In the genomic region with DNA sequence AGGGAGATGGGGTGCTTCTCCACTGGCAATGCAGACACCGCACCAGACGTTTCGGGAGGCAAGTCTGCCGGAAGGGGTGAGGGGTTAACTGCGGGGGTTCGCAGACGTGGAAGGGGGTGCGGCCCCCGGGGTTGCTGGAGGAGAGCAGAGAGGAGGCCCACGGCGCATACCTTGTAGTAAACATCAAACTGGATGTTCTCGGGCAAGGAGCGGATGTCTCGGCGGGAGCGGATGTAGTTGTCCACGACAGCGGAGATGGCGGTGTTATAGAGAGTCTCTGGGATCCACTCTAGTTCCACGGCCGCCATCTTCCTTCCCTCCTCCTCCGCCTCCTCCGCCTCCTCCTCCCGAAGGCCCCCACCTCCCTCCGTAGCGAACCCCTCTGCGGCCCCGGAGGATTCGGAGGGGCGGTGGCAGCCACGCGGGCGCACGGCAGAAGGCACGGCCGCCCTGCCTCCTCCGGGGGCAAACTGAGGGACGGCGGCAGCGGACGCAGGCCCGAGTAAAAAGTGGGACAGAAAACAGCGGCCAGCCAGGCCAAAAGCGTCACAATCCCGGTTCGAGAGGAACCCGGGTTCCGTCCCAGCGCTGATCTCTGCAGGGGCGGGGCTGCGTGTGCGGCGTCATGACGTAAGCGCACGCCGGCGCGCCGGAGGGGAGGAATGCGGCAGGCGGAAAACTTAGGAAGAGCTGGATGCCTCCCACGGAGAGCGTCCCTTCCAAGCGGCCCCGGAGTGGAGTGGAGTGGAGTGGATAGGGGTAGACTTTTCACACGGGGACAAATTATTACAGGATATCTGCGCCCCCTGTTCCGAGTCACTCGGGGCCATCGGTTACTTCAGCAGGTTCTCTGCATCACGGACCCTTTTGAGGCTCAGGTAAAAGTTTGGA, we compare ENCODE assay signal across 8 cellular contexts. TPM values are rescaled to one million over a fixed set of nuclear protein-coding genes. Genes with fewer than 3 reads are reported as not detected.
DNase-seq lines count a peak whose midpoint lies in the region; TF ChIP-seq lines count a peak whose summit lies in the region.

APPBP2 (minus strand) TSS at position 619 of the 891 bp plus-strand sequence; CDS start at position 308, 311 bp downstream.

- TF ChIP-seq CTCF in H9 (conservative IDR thresholded peaks at IDR 0.05) (no peak), subcutaneous adipose tissue (IDR thresholded peaks at IDR 0.05; ENCODE audit: low read depth) (no peak)

- H3K27me3 Mint-ChIP-seq in H9 (ENCODE audit: low read depth), result no peaks in the 10 kb centered on the region

- no peaks in the 10 kb centered on the region for H4K20me1 ChIP-seq in H9 (ENCODE audit: control insufficient read depth, insufficient read depth, insufficient read length)

- peaks cover 29% of the 10 kb centered on the region; the same call in 1 of the 2 replicates for H3K79me2 ChIP-seq in H9 (ENCODE audit: insufficient read depth, low read length)

- H3K23ac ChIP-seq in H9 (ENCODE audit: insufficient read length, low read depth, low read length) (no peak within 1 kb of the TSS), neuronal stem cell (ENCODE audit: low read depth, low read length, poor library complexity) (peak within 1 kb of the TSS; percentile 66)

- peaks cover 3% of the 10 kb centered on the region; the same call in 1 of the 2 replicates for H3K36me3 ChIP-seq in MG63
- H3K36me3 ChIP-seq in neuronal stem cell (replicated peaks in 1 of 2; ENCODE audit: control insufficient read depth in 2 of 2, insufficient read depth in 2 of 2, low read length in 2 of 2), result peaks cover 0 to 24% of the 10 kb centered on the region in 2 donors

- H4K8ac ChIP-seq in H9 (replicated peaks; ENCODE audit: insufficient read length, low read depth, low read length) (no peak within 1 kb of the TSS), neuronal stem cell (ENCODE audit: low read depth, low read length) (no peak within 1 kb of the TSS)

- no peaks in the 10 kb centered on the region for H3K79me1 ChIP-seq in H9 (ENCODE audit: insufficient read depth, low read depth, low read length, poor library complexity, severe bottlenecking)
- H3K79me1 ChIP-seq in neuronal stem cell (ENCODE audit: low read depth, low read length), result peaks cover 6% of the 10 kb centered on the region

- H3K9me3 ChIP-seq in H9 (ENCODE audit: control insufficient read depth, low read depth, low read length), result no peaks in the 10 kb centered on the region
- peaks cover under 1% of the 10 kb centered on the region; the same call in 1 of the 2 replicates for H3K9me3 ChIP-seq in MG63
- peaks cover 2 to 16% of the 10 kb centered on the region in 2 donors for H3K9me3 ChIP-seq in neuronal stem cell (replicated peaks in 1 of 2; ENCODE audit: control insufficient read depth in 2 of 2, insufficient read depth in 1 of 2, low read depth in 1 of 2, low read length in 2 of 2)

- H2BK12ac ChIP-seq in H9 (ENCODE audit: insufficient read length, low read depth, low read length) (no peak within 1 kb of the TSS), neuronal stem cell (ENCODE audit: low read length) (no peak within 1 kb of the TSS)

- H3K4me2 ChIP-seq in H9 (ENCODE audit: insufficient read depth, insufficient read length, low read length) (peak within 1 kb of the TSS; percentile 69), neuronal stem cell (ENCODE audit: insufficient read depth, low read length, poor library complexity, severe bottlenecking) (peak within 1 kb of the TSS; percentile 82)

- no peak within 1 kb of the TSS for H4K5ac ChIP-seq in H9 (ENCODE audit: insufficient read length, low read depth, low read length)

- H2BK15ac ChIP-seq in H9 (ENCODE audit: low read depth, low read length), result no peak within 1 kb of the TSS
- H2BK15ac ChIP-seq in neuronal stem cell (ENCODE audit: low read length), result peak within 1 kb of the TSS; percentile 30

- no peak within 1 kb of the TSS for H3T11ph ChIP-seq in H9 (ENCODE audit: low read length)

- H3K4me1 ChIP-seq in H9 (ENCODE audit: insufficient read depth, low read length) (no peaks in the 10 kb centered on the region), neuronal stem cell (ENCODE audit: control insufficient read depth in 2 of 2, insufficient read depth in 1 of 2, low read depth in 1 of 2, low read length in 2 of 2) (peaks cover 0 to 5% of the 10 kb centered on the region in 2 donors)

- WGBS in H9 (ENCODE audit: extremely low coverage, insufficient read length, low lambda C conversion rate), result no CpG with 5 or more reads among the region's 72 CpGs
- no CpG with 5 or more reads among the region's 72 CpGs for WGBS in neuronal stem cell (ENCODE audit: extremely low coverage in 2 of 2, insufficient read length in 2 of 2, insufficient replicate concordance in 1 of 2), 2 donors

- peaks cover 11 to 23% of the 10 kb centered on the region in 2 experiments for H3K4me1 Mint-ChIP-seq in H9

- no peak within 1 kb of the TSS for H2BK20ac ChIP-seq in H9 (ENCODE audit: low read depth, low read length, poor library complexity, severe bottlenecking)

- DNase-seq in ELR (ENCODE audit: low read depth) (peak; percentile 95), H9 (peak; percentile 91), MG63 (peak; percentile 87), SK-MEL-5 (ENCODE audit: low read depth, low spot score) (peak; percentile 95), foreskin melanocyte (peak; percentile 87), neuronal stem cell (ENCODE audit: low spot score) (peak; percentile 86)
- DNase-seq in activated naive CD4-positive, alpha-beta T cell treated with Interleukin-2 at 50 U/mL for 16 hours, result peak; percentile 76

- H3K36me3 Mint-ChIP-seq in H9 (ENCODE audit: insufficient read depth in 1 of 3, low read depth in 3 of 3), result peaks cover 1 to 27% (median 23%) of the 10 kb centered on the region in 3 experiments; a peak in 6 of 7 replicates

- H2AK5ac ChIP-seq in H9 (ENCODE audit: insufficient read length, low read length) (no peak within 1 kb of the TSS), neuronal stem cell (ENCODE audit: low read depth, low read length) (no peak within 1 kb of the TSS)

- in situ Hi-C loops in SK-MEL-5 (cut with HindIII; ENCODE audit: low pct_unique_long_range_greater_than_20kb, low sequenced_read_pairs), result no loop called here

- H2AFZ ChIP-seq in H9 (ENCODE audit: low read length) (no peak within 1 kb of the TSS), neuronal stem cell (ENCODE audit: low read length) (peak within 1 kb of the TSS; percentile 99)

- H3K27ac ChIP-seq in H9 (ENCODE audit: insufficient read length, low read depth, low read length) (peak within 1 kb of the TSS; percentile 53), neuronal stem cell (replicated peaks; ENCODE audit: low read length) (peak within 1 kb of the TSS; percentile 97)

- peak within 1 kb of the TSS; percentile 92 to 94 for H3K4me3 Mint-ChIP-seq in H9

- H3K4me3 ChIP-seq in MG63 (peak within 1 kb of the TSS; percentile 97), neuronal stem cell (ENCODE audit: low read length in 2 of 2) (peak within 1 kb of the TSS; percentile 95 to 99)

- H3K56ac ChIP-seq in H9 (ENCODE audit: insufficient read length, low read depth, low read length), result no peak within 1 kb of the TSS

- H3K4ac ChIP-seq in H9 (ENCODE audit: low read depth, low read length), result no peak within 1 kb of the TSS
- H3K4ac ChIP-seq in neuronal stem cell (ENCODE audit: low read length), result no peak within 1 kb of the TSS

- peak within 1 kb of the TSS; percentile 64 to 99 (median 65) for H3K27ac Mint-ChIP-seq in H9

- no peaks in the 10 kb centered on the region for H3K27me3 ChIP-seq in H9 (ENCODE audit: insufficient read depth, low read length)
- H3K27me3 ChIP-seq in MG63, result no peaks in the 10 kb centered on the region
- H3K27me3 ChIP-seq in neuronal stem cell (ENCODE audit: control insufficient read depth in 3 of 3, insufficient read depth in 3 of 3, low read depth in 1 of 3, low read length in 3 of 3), result no peaks in the 10 kb centered on the region

- no peak within 1 kb of the TSS for H2BK5ac ChIP-seq in H9 (ENCODE audit: insufficient read length, low read length)
- H2BK5ac ChIP-seq in neuronal stem cell (ENCODE audit: low read length), result peak within 1 kb of the TSS; percentile 62

- H4K91ac ChIP-seq in H9 (ENCODE audit: insufficient read length, low read depth, low read length) (no peak within 1 kb of the TSS), neuronal stem cell (ENCODE audit: low read depth, low read length, poor library complexity) (no peak within 1 kb of the TSS)

- H3K14ac ChIP-seq in H9 (ENCODE audit: insufficient read depth, low read length), result peak within 1 kb of the TSS; percentile 86
- H3K14ac ChIP-seq in neuronal stem cell (ENCODE audit: low read length), result peak within 1 kb of the TSS; percentile 85

- H2BK120ac ChIP-seq in H9 (ENCODE audit: low read depth, low read length, poor library complexity, severe bottlenecking), result no peak within 1 kb of the TSS
- no peak within 1 kb of the TSS for H2BK120ac ChIP-seq in neuronal stem cell (ENCODE audit: low read depth, low read length)

- H3K23me2 ChIP-seq in H9 (ENCODE audit: insufficient read length, low read depth, low read length, poor library complexity, severe bottlenecking), result peaks cover 6% of the 10 kb centered on the region

- H3K9ac ChIP-seq in H9 (ENCODE audit: extremely low read depth, insufficient read length, low read length) (peak within 1 kb of the TSS; percentile 77), neuronal stem cell (ENCODE audit: low read depth, low read length, poor library complexity) (peak within 1 kb of the TSS; percentile 94)

- H3K18ac ChIP-seq in H9 (ENCODE audit: insufficient read length, low read depth, low read length) (peak within 1 kb of the TSS; percentile 93), neuronal stem cell (ENCODE audit: low read length) (peak within 1 kb of the TSS; percentile 97)

- peaks cover 0 to 24% of the 10 kb centered on the region in 2 experiments; a peak in 2 of 5 replicates for H3K9me3 Mint-ChIP-seq in H9

RNA-seq across cellular contexts. Expression of gene APPBP2, which starts in this region (rescaled TPM):
- total RNA-seq in H9 (2021) (17.0 and 17.8 TPM in 2 replicates), subcutaneous adipose tissue (10 to 100 TPM; 27.7 to 39.9 (median 36.3) TPM)
- total RNA-seq in MG63 (2014; rRNA removed; shearing (Covaris generic); ENCODE audit: low replicate concordance), result 18.0 and 56.4 TPM in 2 replicates
- 58.7 and 68.1 TPM in 2 replicates for total RNA-seq in SK-MEL-5 (2014; rRNA removed; shearing (Covaris generic))
- polyA plus RNA-seq in SK-MEL-5 (2015; cell fraction: cytosol; rRNA removed), result 19.4 and 26.5 TPM in 2 replicates
- polyA plus RNA-seq in SK-MEL-5 (2015; cell fraction: nucleus; rRNA removed), result 34.7 and 35.6 TPM in 2 replicates
- 14.1 TPM for polyA plus RNA-seq in neuronal stem cell (2013, experiment 1 of 2)
- 14.4 TPM for polyA plus RNA-seq in neuronal stem cell (2013, experiment 2 of 2)

Comparison
In these comparisons a context has a peak if more than half of its experiments do, and no peak if none do; other contexts are left out.
1. Peak in every context shown above with its lines: DNase-seq, H3K4me3 ChIP-seq and H3K27ac ChIP-seq.